In the genomic region with DNA sequence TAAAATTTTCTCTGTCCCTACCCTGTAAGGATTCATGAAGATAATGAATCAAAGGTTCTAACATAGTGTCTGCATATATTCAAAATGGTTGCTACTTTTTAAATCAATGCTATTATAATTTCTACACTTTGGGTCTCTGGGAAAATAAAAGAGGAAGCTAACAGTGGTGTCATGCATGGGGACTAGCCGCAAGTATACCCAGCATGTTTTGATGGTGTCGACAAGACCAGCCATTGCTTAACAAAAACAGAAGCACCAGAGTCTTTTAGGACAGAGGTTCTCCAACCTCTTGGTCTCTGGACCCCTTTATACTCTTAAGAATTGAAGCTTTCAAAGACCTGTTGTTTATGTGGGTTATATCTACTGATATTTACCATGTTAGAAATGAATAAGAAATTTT, we compare ENCODE assay signal across 17 cellular contexts. TPM values are rescaled to one million over a fixed set of nuclear protein-coding genes. Genes with fewer than 3 reads are reported as not detected.
DNase-seq lines count a peak whose midpoint lies in the region; ATAC-seq and TF ChIP-seq lines count a peak whose summit lies in the region.
"Had no signal": no experiment of that assay in that cellular context is flagged by ENCODE, and none has a peak within 500 bp of the region (broad histone marks: within the 10 kb centered on the region; RNA-seq: fewer than 3 reads in every experiment).

No MANE protein-coding gene starts in this region.

- CTCF ChIA-PET in Calu3 (lab: Charles Lee): interaction anchor here (0.6 kb wide), 1 partner anchor 61 kb away, joined by 3 read pairs; no protein-coding TSS in a partner anchor

- peak overlapping the region; percentile 12 for H3K27ac Mint-ChIP-seq in activated T-helper 17 cell treated with anti-CD3 and anti-CD28 coated beads, Interleukin-2, amount 50 U/mL, for 72 hours
- H3K27ac Mint-ChIP-seq in Calu3 (ENCODE audit: unreplicated experiment): no peak overlapping the region
- H3K27ac Mint-ChIP-seq: endodermal cell had no signal

- TF ChIP-seq POLR2A in NB4 (IDR thresholded peaks at IDR 0.05; ENCODE audit: extremely low read depth, insufficient read length) (no peak), sigmoid colon (IDR thresholded peaks at IDR 0.05) (no peak)

- H3K4me1 ChIP-seq in sigmoid colon: peaks cover 0 to under 1% (median under 1%) of the 10 kb centered on the region in 4 donors

- no TSS peak for BruUV-seq in Calu3 (replicated peaks; lab: Mats Ljungman, UMichigan)

- ATAC-seq in activated T-helper 17 cell treated with anti-CD3 and anti-CD28 coated beads, Interleukin-2, amount 50 U/mL, for 72 hours (replicated peaks): no peak
- ATAC-seq in HG02623 (IDR thresholded peaks at IDR 0.05; ENCODE audit: unreplicated experiment) (no peak), GM21576 (IDR thresholded peaks at IDR 0.05; ENCODE audit: unreplicated experiment) (no peak)
- ATAC-seq: HCT116 had no signal

- H3K4me1 Mint-ChIP-seq in activated T-helper 17 cell treated with anti-CD3 and anti-CD28 coated beads, Interleukin-2, amount 50 U/mL, for 72 hours: no peaks in the 10 kb centered on the region
- H3K4me1 Mint-ChIP-seq in Calu3 (ENCODE audit: low read depth, unreplicated experiment): no peaks in the 10 kb centered on the region
- H3K4me1 Mint-ChIP-seq: endodermal cell had no signal

- no peak overlapping the region for H3K27ac ChIP-seq in sigmoid colon
- H3K27ac ChIP-seq: ovary had no signal

- intact Hi-C loops in sigmoid colon (cut with DNase I) (no loop called here), Calu3 (cut with micrococcal nuclease; ENCODE audit: unreplicated experiment) (no loop called here)

- H3K4me3 ChIP-seq in NB4 (ENCODE audit: low read depth, low read length) (no peak overlapping the region), sigmoid colon (no peak overlapping the region)
- H3K4me3 ChIP-seq: ovary had no signal

- H3K27me3 ChIP-seq in sigmoid colon: no peaks in the 10 kb centered on the region
- H3K27me3 ChIP-seq: ovary had no signal

- peaks cover 0 to 10% (median 0%) of the 10 kb centered on the region in 4 donors for H3K36me3 ChIP-seq in sigmoid colon
- H3K36me3 ChIP-seq: ovary had no signal

- H3K9me3 ChIP-seq in sigmoid colon: no peaks in the 10 kb centered on the region
- H3K9me3 ChIP-seq: ovary had no signal

- peak; percentile 6 for DNase-seq in GM13977 (ENCODE audit: low spot score)
- peak; percentile 76 for DNase-seq in NB4 (ENCODE audit: low read depth)
- DNase-seq in sigmoid colon: peak; percentile 22
- no peak for DNase-seq in Calu3
- DNase-seq: activated CD8-positive, alpha-beta memory T cell treated with anti-CD3 and anti-CD28 coated beads, Interleukin-2, amount 50 U/mL, for 4 hours; activated gamma-delta T cell treated with Interleukin-2 at 50 U/mL for 16 hours; aorta; endodermal cell; NCI-H345; NK-92 treated with Interleukin-12 subunit alpha and Interleukin-12 subunit beta, amount 100 ng/mL, for 24 hours; SHP77; stimulated activated CD4-positive, alpha-beta T cell treated with anti-CD3 and anti-CD28 coated beads, Interleukin-2, amount 100 ng/mL, for 48 hours had no signal

- H3K9me3 Mint-ChIP-seq in activated T-helper 17 cell treated with anti-CD3 and anti-CD28 coated beads, Interleukin-2, amount 50 U/mL, for 72 hours: no peaks in the 10 kb centered on the region
- no peaks in the 10 kb centered on the region for H3K9me3 Mint-ChIP-seq in Calu3 (ENCODE audit: low read depth, unreplicated experiment)
- H3K9me3 Mint-ChIP-seq: endodermal cell had no signal

- no peak for TF ChIP-seq CTCF in GM13977 (IDR thresholded peaks at IDR 0.05; ENCODE audit: extremely low read depth, insufficient read depth, missing control alignments)
- TF ChIP-seq CTCF in NB4 (IDR thresholded peaks at IDR 0.05; ENCODE audit: low read depth, low read length): no peak
- no peak for TF ChIP-seq CTCF in sigmoid colon (IDR thresholded peaks at IDR 0.05)
- no peak for TF ChIP-seq CTCF in Calu3 (IDR thresholded peaks at IDR 0.05; ENCODE audit: unreplicated experiment)

- 56 to 90% methylated on average over 2 of the region's 2 CpGs for WGBS in sigmoid colon, 2 donors

- in situ Hi-C loops in GM13977 (cut with MboI; ENCODE audit: low pct_unique_long_range_greater_than_20kb, low sequenced_read_pairs, unreplicated experiment): no loop called here

- no peak for TF ChIP-seq EP300 in sigmoid colon (IDR thresholded peaks at IDR 0.05)

- no peaks in the 10 kb centered on the region for H3K27me3 Mint-ChIP-seq in activated T-helper 17 cell treated with anti-CD3 and anti-CD28 coated beads, Interleukin-2, amount 50 U/mL, for 72 hours
- no peaks in the 10 kb centered on the region for H3K27me3 Mint-ChIP-seq in Calu3 (ENCODE audit: unreplicated experiment)

- H3K4me3 Mint-ChIP-seq in activated T-helper 17 cell treated with anti-CD3 and anti-CD28 coated beads, Interleukin-2, amount 50 U/mL, for 72 hours: no peak overlapping the region
- no peak overlapping the region for H3K4me3 Mint-ChIP-seq in Calu3 (ENCODE audit: low read depth, unreplicated experiment)
- H3K4me3 Mint-ChIP-seq: endodermal cell had no signal

- no peaks in the 10 kb centered on the region for H3K36me3 Mint-ChIP-seq in activated T-helper 17 cell treated with anti-CD3 and anti-CD28 coated beads, Interleukin-2, amount 50 U/mL, for 72 hours (ENCODE audit: low read depth)
- no peaks in the 10 kb centered on the region for H3K36me3 Mint-ChIP-seq in Calu3 (ENCODE audit: insufficient read depth, unreplicated experiment)

RNA-seq across cellular contexts. Expression of gene RNF141, which starts 37.8 kb away (rescaled TPM):
- total RNA-seq in activated T-helper 17 cell treated with anti-CD3 and anti-CD28 coated beads, Interleukin-2, amount 50 U/mL, for 72 hours: 1 to 10 TPM; 7.8 to 8.5 TPM
- total RNA-seq in sigmoid colon: 10 to 100 TPM; 19.7 to 30.3 (median 26.5) TPM
- polyA plus RNA-seq in sigmoid colon: 10 to 100 TPM; 13.1 to 22.8 (median 21.3) TPM
- 33.9 and 40.3 TPM in 2 replicates for total RNA-seq in Calu3 (2022)

RNA-seq across cellular contexts. Expression of gene AMPD3, which starts 48.2 kb away (rescaled TPM):
- 100 to 1,000 TPM in 1 of 2 donors, 10 to 100 TPM in 1; 30.6 to 179 TPM for total RNA-seq in activated T-helper 17 cell treated with anti-CD3 and anti-CD28 coated beads, Interleukin-2, amount 50 U/mL, for 72 hours
- total RNA-seq in sigmoid colon (1 to 10 TPM; 4.3 to 6.4 (median 4.8) TPM), Calu3 (2022) (2.1 and 3.1 TPM in 2 replicates)
- polyA plus RNA-seq in sigmoid colon: 1 to 10 TPM; 4.2 to 8.1 (median 5.1) TPM
